Comparison of ENCODE assay signal across 9 cellular contexts in the genomic region with DNA sequence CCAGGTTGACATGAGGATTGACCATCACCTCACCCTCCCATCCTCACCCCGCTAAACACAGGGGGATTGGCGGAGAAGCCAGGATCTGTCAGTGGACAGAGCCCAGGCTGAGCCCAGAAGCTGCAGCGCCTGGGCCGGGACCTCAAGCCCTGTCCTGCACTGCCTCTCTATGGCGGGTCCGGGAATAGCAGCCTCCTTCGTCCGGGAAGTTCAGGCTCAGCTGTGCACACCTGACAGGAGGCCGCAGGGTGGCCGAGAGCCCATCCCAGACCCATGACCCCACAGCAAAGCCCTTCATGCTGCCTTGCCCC.
DNase-seq lines count a peak whose midpoint lies in the region; ATAC-seq and TF ChIP-seq lines count a peak whose summit lies in the region.
"Had no signal": no experiment of that assay in that cellular context is flagged by ENCODE, and none has a peak within 500 bp of the region (broad histone marks: within the 10 kb centered on the region; RNA-seq: fewer than 3 reads in every experiment).

No MANE protein-coding gene starts in this region.

- peaks cover 5% of the 10 kb centered on the region for H3K9me3 Mint-ChIP-seq in osteocyte (ENCODE audit: unreplicated experiment)

- DNase-seq in NCI-H524 (lab: John Stamatoyannopoulos, UW) (peak; percentile 9 to 79), NCI-H524 treated with DMSO at 0.1 percent for 48 hours (lab: John Stamatoyannopoulos, UW) (no peak), NCI-H2227 treated with DMSO at 0.1 percent for 48 hours (lab: John Stamatoyannopoulos, UW) (peak; percentile 45), germinal center (ENCODE audit: low spot score) (peak; percentile 50), osteocyte (ENCODE audit: extremely low spot score, unreplicated experiment) (peak; percentile 89)
- peak; percentile 47 for DNase-seq in activated T-cell treated with anti-CD3 and anti-CD28 coated beads, Interleukin-2, amount 50 U/mL, for 1 hour

- ATAC-seq in HG03064 (IDR thresholded peaks at IDR 0.05; ENCODE audit: low read depth, unreplicated experiment) (peak; percentile 59), HG02970 (IDR thresholded peaks at IDR 0.05; ENCODE audit: low FRiP score, unreplicated experiment) (no peak)
- ATAC-seq: CD8-positive, alpha-beta T cell had no signal

- no peaks in the 10 kb centered on the region for H3K27me3 Mint-ChIP-seq in osteocyte (ENCODE audit: unreplicated experiment)

- no peaks in the 10 kb centered on the region for H3K4me1 Mint-ChIP-seq in osteocyte (ENCODE audit: unreplicated experiment)

- TF ChIP-seq CTCF in osteocyte (IDR thresholded peaks at IDR 0.05), result peak; percentile 83

- H3K27ac Mint-ChIP-seq in osteocyte (ENCODE audit: unreplicated experiment), result no peak overlapping the region
- H3K27ac Mint-ChIP-seq: CD8-positive, alpha-beta T cell had no signal

- H3K4me3 Mint-ChIP-seq in osteocyte (ENCODE audit: unreplicated experiment), result no peak overlapping the region
- H3K4me3 Mint-ChIP-seq: CD8-positive, alpha-beta T cell had no signal

- H3K36me3 Mint-ChIP-seq in osteocyte (ENCODE audit: unreplicated experiment), result no peaks in the 10 kb centered on the region
- H3K36me3 Mint-ChIP-seq: CD8-positive, alpha-beta T cell had no signal
